ENCODE assay signal across 9 cellular contexts in the genomic region with DNA sequence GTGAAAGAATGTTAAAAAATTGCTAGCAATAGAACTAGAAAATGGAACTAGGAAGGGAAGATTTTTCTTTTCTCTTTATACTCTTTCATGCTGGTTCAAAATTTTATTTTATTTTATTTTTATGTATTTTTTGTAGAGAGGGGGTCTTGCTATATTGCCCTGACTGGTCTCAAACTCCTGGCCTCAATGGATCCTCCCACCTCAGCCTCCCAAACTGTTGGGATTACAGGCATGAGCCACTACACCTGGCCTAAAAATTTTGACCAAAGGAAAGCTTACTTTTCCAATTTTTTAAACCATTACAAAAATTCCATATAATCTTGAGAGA. TPM values are rescaled to one million over a fixed set of nuclear protein-coding genes. Genes with fewer than 3 reads are reported as not detected.
DNase-seq lines count a peak whose midpoint lies in the region; TF ChIP-seq lines count a peak whose summit lies in the region.
"Had no signal": no experiment of that assay in that cellular context is flagged by ENCODE, and none has a peak within 500 bp of the region (broad histone marks: within the 10 kb centered on the region; RNA-seq: fewer than 3 reads in every experiment).

No MANE protein-coding gene starts in this region.

- H3K9ac ChIP-seq in neural progenitor cell = no peak overlapping the region

- POLR2A ChIA-PET in AG04450 (lab: Yijun Ruan, JAX) (interaction anchor here (1.7 to 2.3 kb wide), 3 partner anchors 81 to 359 kb away, joined by 5 to 8 read pairs (median 5); a partner anchor contains a TSS), HEK293 (lab: Yijun Ruan, JAX) (interaction anchor here (0.8 to 1.2 kb wide), 5 partner anchors 9 to 359 kb away, joined by 3 to 9 read pairs (median 4); a partner anchor contains a TSS)

- no peaks in the 10 kb centered on the region for H3K79me2 ChIP-seq in neural progenitor cell (ENCODE audit: low read depth)

- no peaks in the 10 kb centered on the region for H3K36me3 ChIP-seq in HEK293 (ENCODE audit: control insufficient read depth in 2 of 2, insufficient read depth in 1 of 2, low read length in 2 of 2)
- H3K36me3 ChIP-seq in neural progenitor cell = no peaks in the 10 kb centered on the region

- H3K27ac Mint-ChIP-seq in neural progenitor cell = peak overlapping the region; percentile 60

- DNase-seq in AG04450 (ENCODE audit: low read depth, low spot score) = no peak
- DNase-seq in dorsolateral prefrontal cortex = no peak
- no peak for DNase-seq in neural progenitor cell (ENCODE audit: low spot score)
- no peak for DNase-seq in EL
- DNase-seq in NK-92 treated with Interleukin-12 subunit alpha and Interleukin-12 subunit beta, amount 100 ng/mL, for 24 hours (lab: John Stamatoyannopoulos, UW) = no peak
- DNase-seq in HPDE6-E6E7 (ENCODE audit: extremely low spot score) = no peak
- DNase-seq in NCI-H748 (lab: John Stamatoyannopoulos, UW; ENCODE audit: unreplicated experiment) = no peak

- TF ChIP-seq CTCF in AG04450 (IDR thresholded peaks at IDR 0.05; ENCODE audit: low read depth, low read length) (no peak), HEK293 (tag by site-specific recombination; IDR thresholded peaks at IDR 0.05) (no peak), dorsolateral prefrontal cortex (IDR thresholded peaks at IDR 0.05 in 54 of 56, conservative IDR thresholded peaks at IDR 0.05 in 2 of 56; ENCODE audit: low read depth in 1 of 56, partially characterized antibody in 56 of 56) (no peak), neural progenitor cell (IDR thresholded peaks at IDR 0.05) (no peak)

- H3K27me3 ChIP-seq in AG04450 (ENCODE audit: control insufficient read depth, insufficient read depth, low read length) (no peaks in the 10 kb centered on the region), dorsolateral prefrontal cortex (no peaks in the 10 kb centered on the region), neural progenitor cell (no peaks in the 10 kb centered on the region)

- H3K9me3 Mint-ChIP-seq in neural progenitor cell = no peaks in the 10 kb centered on the region
- H3K9me3 Mint-ChIP-seq: effector memory CD8-positive, alpha-beta T cell had no signal

- no peaks in the 10 kb centered on the region for H3K36me3 Mint-ChIP-seq in neural progenitor cell

- peak overlapping the region; percentile 82 for H3K27ac ChIP-seq in AG04450 (ENCODE audit: low read depth, low read length)
- no peak overlapping the region for H3K27ac ChIP-seq in HEK293 (ENCODE audit: extremely low read depth, low read depth, low read length)
- H3K27ac ChIP-seq in dorsolateral prefrontal cortex = peak overlapping the region in 50 of 59 donors; percentile 14 to 95 (median 84)
- no peak overlapping the region for H3K27ac ChIP-seq in neural progenitor cell

- H3K27me3 Mint-ChIP-seq in neural progenitor cell (ENCODE audit: insufficient read depth, low read depth) = peaks cover 2% of the 10 kb centered on the region
- H3K27me3 Mint-ChIP-seq: effector memory CD8-positive, alpha-beta T cell had no signal

- H4K20me1 ChIP-seq in neural progenitor cell (ENCODE audit: low read depth) = no peaks in the 10 kb centered on the region

- H3K4me3 ChIP-seq in AG04450 (ENCODE audit: low read depth, low read length) = no peak overlapping the region
- no peak overlapping the region for H3K4me3 ChIP-seq in HEK293 (ENCODE audit: low read depth, low read length)
- peak overlapping the region in 9 of 59 donors; percentile 1 to 39 (median 18) for H3K4me3 ChIP-seq in dorsolateral prefrontal cortex
- H3K4me3 ChIP-seq in neural progenitor cell = no peak overlapping the region

- H3K4me1 ChIP-seq in HEK293 (ENCODE audit: control insufficient read depth, insufficient read depth, low read length) (peaks cover 9% of the 10 kb centered on the region), neural progenitor cell (peaks cover 6% of the 10 kb centered on the region)

- H2AFZ ChIP-seq in neural progenitor cell (replicated peaks) = peak overlapping the region; percentile 92

- no peak overlapping the region for H3K4me2 ChIP-seq in neural progenitor cell

- H3K4me1 Mint-ChIP-seq in neural progenitor cell = peaks cover 19% of the 10 kb centered on the region

- intact Hi-C loops in dorsolateral prefrontal cortex (cut with DNase I) = loop anchor here (2.0 to 5.0 kb wide), 4 partner anchors 171 to 359 kb away; a partner anchor contains a TSS

- CTCF ChIA-PET in AG04450 (lab: Charles Lee) = interaction anchor here (0.6 to 6.0 kb wide), 44 partner anchors 9 to 359 kb away, joined by 3 to 61 read pairs (median 4); a partner anchor contains a TSS
- CTCF ChIA-PET in HEK293 (lab: Yijun Ruan, JAX) = interaction anchor here (0.6 to 1.9 kb wide), 26 partner anchors 8 to 754 kb away, joined by 3 to 14 read pairs (median 4); a partner anchor contains a TSS

- H3K9me3 ChIP-seq in AG04450 (ENCODE audit: control insufficient read depth, insufficient read depth, low read length) (no peaks in the 10 kb centered on the region), HEK293 (ENCODE audit: control insufficient read depth, insufficient read depth, low read depth, low read length) (no peaks in the 10 kb centered on the region), neural progenitor cell (ENCODE audit: low read depth) (no peaks in the 10 kb centered on the region)

- peaks cover 4% of the 10 kb centered on the region for H3F3A ChIP-seq in neural progenitor cell (ENCODE audit: low read depth)

- H3K4me3 Mint-ChIP-seq in neural progenitor cell = no peak overlapping the region

TF ChIP-seq in HEK293, 187 proteins besides CTCF, POLR2A, EP300 and RAD21:
- TF ChIP-seq ZNF121 (tag by site-specific recombination; IDR thresholded peaks at IDR 0.05) = peak; percentile 92
- TF ChIP-seq ZNF311 (tag by site-specific recombination; IDR thresholded peaks at IDR 0.05; ENCODE audit: borderline replicate concordance) = no peak
TF ChIP-seq in HEK293: peak in this region for 1.

RNA-seq across cellular contexts. Expression of a gene that starts 10.0 kb away (rescaled TPM):
- 17.8 and 19.5 TPM in 2 replicates for polyA plus RNA-seq in AG04450 (2011; rRNA removed)
- 20.1 and 23.2 TPM in 2 replicates for polyA minus RNA-seq in AG04450 (2011; rRNA and poly(A)+ RNA removed)
- total RNA-seq in dorsolateral prefrontal cortex (100 to 1,000 TPM in 4 of 120 experiments, 10 to 100 TPM in 116; 46.4 to 105 (median 75.6) TPM), neural progenitor cell (ENCODE audit: low replicate concordance) (26.8 and 57.5 TPM in 2 replicates)

RNA-seq across cellular contexts. Expression of a gene that starts 28.6 kb away (rescaled TPM):
- polyA plus RNA-seq in AG04450 (2011; rRNA removed) = 148 and 155 TPM in 2 replicates
- 83.9 and 91.5 TPM in 2 replicates for polyA minus RNA-seq in AG04450 (2011; rRNA and poly(A)+ RNA removed)
- 100 to 1,000 TPM in 88 of 120 experiments, 10 to 100 TPM in 32; 79.7 to 179 (median 108) TPM for total RNA-seq in dorsolateral prefrontal cortex
- 67.9 and 108 TPM in 2 replicates for total RNA-seq in neural progenitor cell (ENCODE audit: low replicate concordance)

RNA-seq across cellular contexts. Expression of a gene that starts 44.2 kb away (rescaled TPM):
- polyA plus RNA-seq in AG04450 (2011; rRNA removed) = not detected in 2 replicates
- 0.23 TPM in 1 of 2 replicates, not detected in the other for polyA minus RNA-seq in AG04450 (2011; rRNA and poly(A)+ RNA removed)
- total RNA-seq in dorsolateral prefrontal cortex (1 to 10 TPM in 60 of 120 experiments, under 1 TPM in 32, not detected in 28; 0.57 to 3.4 (median 1.3) TPM), neural progenitor cell (ENCODE audit: low replicate concordance) (not detected in 2 replicates)

RNA-seq across cellular contexts. Expression of a gene that starts 56.3 kb away (rescaled TPM):
- 12.1 and 13.6 TPM in 2 replicates for polyA plus RNA-seq in AG04450 (2011; rRNA removed)
- 10.1 and 10.8 TPM in 2 replicates for polyA minus RNA-seq in AG04450 (2011; rRNA and poly(A)+ RNA removed)
- total RNA-seq in dorsolateral prefrontal cortex (10 to 100 TPM in 97 of 120 experiments, 1 to 10 TPM in 23; 7.2 to 21.6 (median 12.4) TPM), neural progenitor cell (ENCODE audit: low replicate concordance) (17.2 and 23.7 TPM in 2 replicates)

RNA-seq across cellular contexts. Expression of a gene that starts 56.5 kb away (rescaled TPM):
- 22.6 and 27.5 TPM in 2 replicates for polyA plus RNA-seq in AG04450 (2011; rRNA removed)
- polyA minus RNA-seq in AG04450 (2011; rRNA and poly(A)+ RNA removed) = 37.9 and 43.5 TPM in 2 replicates
- total RNA-seq in dorsolateral prefrontal cortex (10 to 100 TPM; 30.0 to 57.6 (median 41.0) TPM), neural progenitor cell (ENCODE audit: low replicate concordance) (30.3 and 72.4 TPM in 2 replicates)

Comparison
In these comparisons a context has a peak if more than half of its experiments do, and no peak if none do; other contexts are left out.
1. H3K27ac ChIP-seq: peak in AG04450 (single experiment) and dorsolateral prefrontal cortex (50 of 59); none in HEK293 (single experiment) and neural progenitor cell (single experiment).